In genomic region chr20:63964412-63964811, GRCh38 we compare ENCODE assay signal across 16 cellular contexts. TPM values are rescaled to one million over a fixed set of nuclear protein-coding genes. Genes with fewer than 3 reads are reported as not detected.
"Had no signal": no experiment of that assay in that cellular context is flagged by ENCODE, and none has a peak within 500 bp of the region (broad histone marks: within the 10 kb centered on the region; RNA-seq: fewer than 3 reads in every experiment).

No MANE protein-coding gene starts in this region.

- H3K27me3 Mint-ChIP-seq: activated CD8-positive, alpha-beta memory T cell treated with anti-CD3 and anti-CD28 coated beads, Interleukin-2, amount 10 ng/mL, durations not matched to agents 7 days and 5 days; activated T-cell treated with anti-CD3 and anti-CD28 coated beads, Interleukin-2, amount 50 U/mL, for 24 hours; naive thymus-derived CD4-positive, alpha-beta T cell; stimulated activated naive B cell treated with anti-CD40 and anti-IgM and Interleukin-4, amounts not matched to agents 10 μg/mL and 1 μg/mL and 100 μg/mL, for 72 hours had no signal

- DNase-seq: activated CD4-positive, alpha-beta T cell treated with anti-CD3 and anti-CD28 coated beads, Interleukin-2, amount 50 U/mL, for 48 hours; activated CD8-positive, alpha-beta memory T cell treated with anti-CD3 and anti-CD28 coated beads, Interleukin-2, amount 10 ng/mL, durations not matched to agents 7 days and 5 days; activated effector memory CD4-positive, alpha-beta T cell treated with Interleukin-2 at 50 U/mL for 16 hours; activated T-cell treated with anti-CD3 and anti-CD28 coated beads, Interleukin-2, amount 50 U/mL, for 24 hours; endodermal cell; erythroblast; hippocampal formation; kidney glomerular epithelial cell; stimulated activated naive B cell treated with anti-CD40 and anti-IgM and Interleukin-4, amounts not matched to agents 10 μg/mL and 1 μg/mL and 100 μg/mL, for 72 hours; trophoblast cell had no signal

- H3K9me3 ChIP-seq: neutrophil, prostate gland had no signal

- H3K27ac ChIP-seq: neutrophil, prostate gland had no signal

- H3K9me3 Mint-ChIP-seq: activated naive CD4-positive, alpha-beta T cell treated with anti-CD3 and anti-CD28 coated beads, Interleukin-2, amount 50 U/mL, for 72 hours; activated T-cell treated with anti-CD3 and anti-CD28 coated beads, Interleukin-2, amount 50 U/mL, for 24 hours; naive thymus-derived CD4-positive, alpha-beta T cell had no signal

- ATAC-seq: activated CD4-positive, CD25-positive, alpha-beta regulatory T cell treated with anti-CD3 and anti-CD28 coated beads, Interleukin-2, amount 50 U/mL, for 24 hours; activated CD8-positive, alpha-beta memory T cell treated with anti-CD3 and anti-CD28 coated beads, Interleukin-2, amount 10 ng/mL, durations not matched to agents 7 days and 5 days; naive thymus-derived CD4-positive, alpha-beta T cell; stimulated activated naive B cell treated with anti-CD40 and anti-IgM and Interleukin-4, amounts not matched to agents 10 μg/mL and 1 μg/mL and 100 μg/mL, for 72 hours had no signal

- H3K4me3 Mint-ChIP-seq: activated CD8-positive, alpha-beta memory T cell treated with anti-CD3 and anti-CD28 coated beads, Interleukin-2, amount 10 ng/mL, durations not matched to agents 7 days and 5 days; activated T-cell treated with anti-CD3 and anti-CD28 coated beads, Interleukin-2, amount 50 U/mL, for 24 hours; endodermal cell; naive thymus-derived CD4-positive, alpha-beta T cell; stimulated activated naive B cell treated with anti-CD40 and anti-IgM and Interleukin-4, amounts not matched to agents 10 μg/mL and 1 μg/mL and 100 μg/mL, for 72 hours had no signal

- H3K27ac Mint-ChIP-seq: activated CD8-positive, alpha-beta memory T cell treated with anti-CD3 and anti-CD28 coated beads, Interleukin-2, amount 10 ng/mL, durations not matched to agents 7 days and 5 days; activated naive CD4-positive, alpha-beta T cell treated with anti-CD3 and anti-CD28 coated beads, Interleukin-2, amount 50 U/mL, for 72 hours; activated T-cell treated with anti-CD3 and anti-CD28 coated beads, Interleukin-2, amount 50 U/mL, for 24 hours; endodermal cell; naive thymus-derived CD4-positive, alpha-beta T cell; stimulated activated naive B cell treated with anti-CD40 and anti-IgM and Interleukin-4, amounts not matched to agents 10 μg/mL and 1 μg/mL and 100 μg/mL, for 72 hours had no signal

- H3K4me3 ChIP-seq: prostate gland had no signal

RNA-seq across cellular contexts. Expression of gene SAMD10, which starts 15.0 kb away (rescaled TPM):
- total RNA-seq: SK-MEL-5 had no signal
